16 cellular contexts compared by ENCODE assay signal in the genomic region with DNA sequence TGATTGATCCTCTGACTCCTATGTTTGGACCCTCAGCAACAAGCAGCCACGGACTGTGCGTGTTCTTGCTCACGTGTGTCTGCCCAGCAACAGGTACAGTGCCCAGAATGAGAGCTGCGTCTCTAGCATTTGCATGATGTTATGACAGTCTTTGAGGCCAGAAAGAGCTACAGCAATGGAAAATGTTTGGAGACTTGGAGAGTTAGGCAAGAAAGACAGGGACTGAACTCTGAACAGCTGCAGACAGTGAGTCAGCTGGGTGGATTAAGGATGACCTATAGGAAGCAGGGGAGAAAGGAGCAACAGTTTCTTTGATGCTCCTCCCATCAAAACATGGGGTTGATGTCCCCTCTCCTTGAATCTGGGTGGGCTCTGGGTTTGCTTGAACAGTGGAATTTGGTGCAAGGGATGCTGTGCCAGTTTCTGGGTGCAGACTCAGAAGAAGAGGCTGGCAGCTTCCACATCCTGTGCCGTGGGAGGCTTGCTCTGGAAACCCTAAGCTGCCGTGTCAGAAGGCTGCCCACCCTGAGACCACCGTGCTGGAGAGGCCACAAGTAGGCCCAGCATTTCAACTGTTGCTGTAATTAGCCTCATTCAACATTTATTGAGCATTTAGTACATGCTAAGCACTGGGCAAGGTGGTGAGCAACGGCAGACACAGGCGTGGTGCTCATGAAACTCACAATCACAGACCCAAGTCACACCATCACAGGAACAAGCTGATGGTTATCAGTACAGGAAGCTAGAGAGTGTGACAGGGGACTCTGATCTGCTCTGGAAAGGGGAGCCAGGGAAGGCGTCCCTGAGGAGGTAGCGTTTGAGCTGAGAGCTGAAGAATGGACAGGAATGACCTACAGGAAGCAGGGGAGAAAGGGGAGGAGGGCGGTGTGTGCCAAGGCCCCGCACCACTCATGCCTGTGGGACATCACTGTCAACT. TPM values are rescaled to one million over a fixed set of nuclear protein-coding genes. Genes with fewer than 3 reads are reported as not detected.
DNase-seq lines count a peak whose midpoint lies in the region; ATAC-seq and TF ChIP-seq lines count a peak whose summit lies in the region.
"Had no signal": no experiment of that assay in that cellular context is flagged by ENCODE, and none has a peak within 500 bp of the region (broad histone marks: within the 10 kb centered on the region; RNA-seq: fewer than 3 reads in every experiment).

No MANE protein-coding gene starts in this region.

- peak; percentile 79 for ATAC-seq in CD4-positive, alpha-beta T cell (ENCODE audit: poor library complexity)
- peak; percentile 49 to 72 (median 55) for ATAC-seq in natural killer cell
- ATAC-seq in GM21737 (IDR thresholded peaks at IDR 0.05; ENCODE audit: unreplicated experiment) = no peak
- ATAC-seq: body of pancreas, foreskin keratinocyte had no signal

- no peaks in the 10 kb centered on the region for H3K27me3 Mint-ChIP-seq in CD4-positive, alpha-beta T cell
- H3K27me3 Mint-ChIP-seq in natural killer cell (ENCODE audit: low read depth in 2 of 2) = no peaks in the 10 kb centered on the region

- H3K36me3 Mint-ChIP-seq in CD4-positive, alpha-beta T cell (ENCODE audit: low read depth) = no peaks in the 10 kb centered on the region
- H3K36me3 Mint-ChIP-seq in natural killer cell = no peaks in the 10 kb centered on the region

- intact Hi-C loops in CD4-positive, alpha-beta T cell (cut with DNase I, micrococcal nuclease) = no loop called here
- intact Hi-C loops in natural killer cell (cut with micrococcal nuclease) = no loop called here

- H3K9me3 ChIP-seq in CD4-positive, alpha-beta T cell (ENCODE audit: control insufficient read depth, low read length) = no peaks in the 10 kb centered on the region
- H3K9me3 ChIP-seq in KOPT-K1 (ENCODE audit: insufficient read depth, low read length, poor library complexity, severe bottlenecking) = no peaks in the 10 kb centered on the region
- H3K9me3 ChIP-seq: body of pancreas, transverse colon had no signal

- no peak overlapping the region for H3K27ac ChIP-seq in CD4-positive, alpha-beta T cell (ENCODE audit: low read depth, low read length)
- peak overlapping the region; percentile 99 for H3K27ac ChIP-seq in KOPT-K1 (ENCODE audit: low read depth, low read length, poor library complexity, severe bottlenecking)
- H3K27ac ChIP-seq: body of pancreas, foreskin keratinocyte, HL-60 had no signal

- TF ChIP-seq CTCF in CD4-positive, alpha-beta T cell (IDR thresholded peaks at IDR 0.05) = no peak
- TF ChIP-seq CTCF in natural killer cell (IDR thresholded peaks at IDR 0.05) = no peak

- H3K27me3 ChIP-seq in CD4-positive, alpha-beta T cell (ENCODE audit: control insufficient read depth, insufficient read depth, low read length) = no peaks in the 10 kb centered on the region
- H3K27me3 ChIP-seq: body of pancreas, transverse colon had no signal

- peak overlapping the region; percentile 8 for H3K4me3 Mint-ChIP-seq in CD4-positive, alpha-beta T cell
- H3K4me3 Mint-ChIP-seq in natural killer cell = peak overlapping the region; percentile 61

- peaks cover 100% of the 10 kb centered on the region for H3K36me3 ChIP-seq in KOPT-K1 (ENCODE audit: insufficient read depth, low read length)
- H3K36me3 ChIP-seq: transverse colon had no signal

- peak overlapping the region; percentile 40 for H3K27ac Mint-ChIP-seq in CD4-positive, alpha-beta T cell
- peak overlapping the region; percentile 66 to 79 for H3K27ac Mint-ChIP-seq in natural killer cell

- no peaks in the 10 kb centered on the region for H3K9me3 Mint-ChIP-seq in CD4-positive, alpha-beta T cell
- no peaks in the 10 kb centered on the region for H3K9me3 Mint-ChIP-seq in natural killer cell

- H3K4me1 Mint-ChIP-seq in CD4-positive, alpha-beta T cell (ENCODE audit: low read depth) = peaks cover 49% of the 10 kb centered on the region
- H3K4me1 Mint-ChIP-seq in natural killer cell = peaks cover 53 to 68% of the 10 kb centered on the region in 2 donors

- CTCF ChIA-PET in CD4-positive, alpha-beta T cell (lab: Charles Lee) = interaction anchor here (1.4 kb wide), 1 partner anchor 248 kb away, joined by 4 read pairs; no protein-coding TSS in a partner anchor

- POLR2A ChIA-PET in CD4-positive, alpha-beta T cell (lab: Charles Lee) = interaction anchor here (0.7 to 2.0 kb wide), 4 partner anchors 12 to 66 kb away, joined by 3 to 9 read pairs (median 4); a partner anchor contains a TSS

- DNase-seq in CD4-positive, alpha-beta T cell = peak in 2 of 10 experiments; percentile 11 to 17
- DNase-seq in central memory CD4-positive, alpha-beta T cell = peak; percentile 34
- DNase-seq in natural killer cell = no peak
- DNase-seq in ureter (ENCODE audit: low spot score) = no peak
- DNase-seq in DMS153 treated with DMSO at 0.1 percent for 48 hours (lab: John Stamatoyannopoulos, UW; ENCODE audit: unreplicated experiment) = no peak
- DNase-seq: activated CD4-positive, alpha-beta T cell treated with anti-CD3 and anti-CD28 coated beads for 1 hour; body of pancreas; DMS53; NCI-H1105; NCI-H69; transverse colon had no signal

RNA-seq across cellular contexts. Expression of a gene that starts 21.7 kb away (rescaled TPM):
- total RNA-seq in CD4-positive, alpha-beta T cell = 1 to 10 TPM; 6.5 to 7.4 TPM
- under 1 TPM in 1 of 3 donors, not detected in 2; 0.27 TPM for total RNA-seq in natural killer cell
- total RNA-seq in ureter = not detected
- total RNA-seq: body of pancreas, foreskin keratinocyte, SK-MEL-5 had no signal

RNA-seq across cellular contexts. Expression of a gene that starts 35.2 kb away (rescaled TPM):
- total RNA-seq in CD4-positive, alpha-beta T cell = 1 to 10 TPM; 1.7 to 2.0 TPM
- total RNA-seq in natural killer cell = 1 to 10 TPM in 2 of 3 donors, under 1 TPM in 1; 0.95 to 2.1 (median 1.7) TPM
- 3.1 TPM for total RNA-seq in ureter
- total RNA-seq: foreskin keratinocyte, SK-MEL-5 had no signal
